ENCODE assay signal across 1 cellular context in genomic region chr5:67215592-67216471, GRCh38.
TF ChIP-seq lines count a peak whose summit lies in the region.

No MANE protein-coding gene starts in this region.

TF ChIP-seq in GM12878, 131 proteins besides CTCF, POLR2A, EP300 and RAD21 (continued from another document and continues in another):
- TF ChIP-seq PBX3 (IDR thresholded peaks at IDR 0.05; ENCODE audit: insufficient replicate concordance, low read depth, low read length) (no peak), ZBTB33 (IDR thresholded peaks at IDR 0.05) (no peak), HDGF (IDR thresholded peaks at IDR 0.05) (no peak), BMI1 (IDR thresholded peaks at IDR 0.05; ENCODE audit: borderline replicate concordance) (no peak), HSF1 (IDR thresholded peaks at IDR 0.05; ENCODE audit: low read depth, low read length) (no peak), ZNF217 (IDR thresholded peaks at IDR 0.05) (peak; percentile 51; the same call in 1 of the 2 replicates), USF2 (IDR thresholded peaks at IDR 0.05; ENCODE audit: borderline replicate concordance, low read depth, low read length) (no peak), SREBF1 (IDR thresholded peaks at IDR 0.05; ENCODE audit: low read length) (no peak), BHLHE40 (IDR thresholded peaks at IDR 0.05; ENCODE audit: borderline replicate concordance in 1 of 2, low read depth in 2 of 2, low read length in 1 of 2) (peak; percentile 45 to 75; a peak in 3 of 4 replicates), MEF2B (IDR thresholded peaks at IDR 0.05; ENCODE audit: partially characterized antibody, poor library complexity, severe bottlenecking) (peak; percentile 45), MYB (IDR thresholded peaks at IDR 0.05; ENCODE audit: borderline replicate concordance, low read depth, low read length) (no peak), PAX5 (IDR thresholded peaks at IDR 0.05; ENCODE audit: borderline replicate concordance, low read depth, low read length) (peak; percentile 41; the same call in 1 of the 2 replicates), PML (IDR thresholded peaks at IDR 0.05; ENCODE audit: low read length) (no peak), MXI1 (IDR thresholded peaks at IDR 0.05; ENCODE audit: low read depth, low read length) (no peak), CHD4 (IDR thresholded peaks at IDR 0.05) (no peak), EGR1 (IDR thresholded peaks at IDR 0.05; ENCODE audit: borderline replicate concordance in 1 of 2, low read depth in 2 of 2, low read length in 2 of 2) (peak in 1 of 2 experiments; percentile 28; a peak in 1 of 3 replicates), FOS (IDR thresholded peaks at IDR 0.05; ENCODE audit: borderline replicate concordance, extremely low read depth, insufficient read length) (no peak), YBX1 (IDR thresholded peaks at IDR 0.05) (no peak), SRF (IDR thresholded peaks at IDR 0.05; ENCODE audit: low read depth in 2 of 2, low read length in 2 of 2) (peak in 1 of 2 experiments; percentile 56; a peak in 1 of 4 replicates), CHD1 (IDR thresholded peaks at IDR 0.05; ENCODE audit: low read depth, low read length) (no peak), IKZF1 (conservative IDR thresholded peaks at IDR 0.05) (peak; percentile 66), CREM (IDR thresholded peaks at IDR 0.05; ENCODE audit: low read depth) (peak; percentile 79), GABPA (IDR thresholded peaks at IDR 0.05; ENCODE audit: low read depth) (peak; percentile 59; the same call in 1 of the 2 replicates), SMC3 (IDR thresholded peaks at IDR 0.05; ENCODE audit: borderline replicate concordance, low read length) (0 out of 2 replicates have a peak, but pooled peaks have one; percentile 5), BACH1 (IDR thresholded peaks at IDR 0.05; ENCODE audit: borderline replicate concordance) (peak; percentile 58; the same call in 1 of the 2 replicates), PAX8 (IDR thresholded peaks at IDR 0.05) (no peak), IKZF2 (IDR thresholded peaks at IDR 0.05) (peak; percentile 60 to 78; a peak in 3 of 4 replicates), IRF4 (IDR thresholded peaks at IDR 0.05; ENCODE audit: low read depth, low read length) (peak; percentile 90), IRF3 (IDR thresholded peaks at IDR 0.05) (no peak), PKNOX1 (IDR thresholded peaks at IDR 0.05) (no peak), CREB1 (IDR thresholded peaks at IDR 0.05; ENCODE audit: low read depth) (peak; percentile 54), RCOR1 (conservative IDR thresholded peaks at IDR 0.05; ENCODE audit: low read depth, low read length) (no peak), BCL11A (IDR thresholded peaks at IDR 0.05; ENCODE audit: low read depth, low read length) (peak; percentile 62), ZNF592 (IDR thresholded peaks at IDR 0.05) (no peak), NFXL1 (IDR thresholded peaks at IDR 0.05; ENCODE audit: borderline replicate concordance) (no peak), SMARCA5 (IDR thresholded peaks at IDR 0.05) (no peak), ZBTB40 (IDR thresholded peaks at IDR 0.05; ENCODE audit: borderline replicate concordance) (no peak), POLR2AphosphoS2 (IDR thresholded peaks at IDR 0.05; ENCODE audit: low read depth, low read length) (no peak), SPI1 (IDR thresholded peaks at IDR 0.05; ENCODE audit: borderline replicate concordance, insufficient read depth, low read depth, low read length) (peak; percentile 98), CEBPZ (IDR thresholded peaks at IDR 0.05; ENCODE audit: low read depth, low read length) (no peak), CBFB (IDR thresholded peaks at IDR 0.05; ENCODE audit: low read depth) (no peak; the same call in 1 of the 2 replicates), ZBED1 (IDR thresholded peaks at IDR 0.05; ENCODE audit: borderline replicate concordance) (no peak; the same call in 1 of the 2 replicates), STAT3 (IDR thresholded peaks at IDR 0.05; ENCODE audit: low read depth, low read length) (no peak), ZNF24 (IDR thresholded peaks at IDR 0.05) (no peak), ZNF622 (IDR thresholded peaks at IDR 0.05) (no peak)
